ENCODE assay signal across 20 cellular contexts in genomic region chr16:11691235-11691634, GRCh38. TPM values are rescaled to one million over a fixed set of nuclear protein-coding genes. Genes with fewer than 3 reads are reported as not detected.
DNase-seq lines count a peak whose midpoint lies in the region; ATAC-seq, FAIRE-seq and TF ChIP-seq lines count a peak whose summit lies in the region.
"Had no signal": no experiment of that assay in that cellular context is flagged by ENCODE, and none has a peak within 500 bp of the region (broad histone marks: within the 10 kb centered on the region; RNA-seq: fewer than 3 reads in every experiment).

No MANE protein-coding gene starts in this region.

- peaks cover 57% of the 10 kb centered on the region for H3K36me3 Mint-ChIP-seq in activated CD8-positive, alpha-beta memory T cell treated with anti-CD3 and anti-CD28 coated beads, Interleukin-2, amount 10 ng/mL, durations not matched to agents 7 days and 5 days
- peaks cover 68% of the 10 kb centered on the region for H3K36me3 Mint-ChIP-seq in brain
- peaks cover 100% of the 10 kb centered on the region for H3K36me3 Mint-ChIP-seq in stimulated activated effector memory CD8-positive, alpha-beta T cell treated with anti-CD3 and anti-CD28 coated beads, Interleukin-12 subunit alpha, Interleukin-12 subunit beta, amount 100 ng/mL, for 72 hours

- H3K36me3 ChIP-seq in MM.1S (replicated peaks; ENCODE audit: insufficient read depth, low read length), result peaks cover 41% of the 10 kb centered on the region

- H3K4me2 ChIP-seq in MM.1S (ENCODE audit: low read depth, low read length), result peak overlapping the region; percentile 31

- H4K20me1 ChIP-seq in MM.1S (ENCODE audit: insufficient read depth, low read length), result no peaks in the 10 kb centered on the region

- no peak overlapping the region for H3K4me3 Mint-ChIP-seq in activated CD8-positive, alpha-beta memory T cell treated with anti-CD3 and anti-CD28 coated beads, Interleukin-2, amount 10 ng/mL, durations not matched to agents 7 days and 5 days
- no peak overlapping the region for H3K4me3 Mint-ChIP-seq in brain
- H3K4me3 Mint-ChIP-seq in stimulated activated effector memory CD8-positive, alpha-beta T cell treated with anti-CD3 and anti-CD28 coated beads, Interleukin-12 subunit alpha, Interleukin-12 subunit beta, amount 100 ng/mL, for 72 hours, result no peak overlapping the region

- H3K9ac ChIP-seq in MM.1S (ENCODE audit: low read length), result peak overlapping the region; percentile 39; the same call in 1 of the 2 replicates

- H3K27ac Mint-ChIP-seq in activated CD8-positive, alpha-beta memory T cell treated with anti-CD3 and anti-CD28 coated beads, Interleukin-2, amount 10 ng/mL, durations not matched to agents 7 days and 5 days, result no peak overlapping the region
- H3K27ac Mint-ChIP-seq in brain, result peak overlapping the region in 3 of 5 experiments; percentile 78 to 92 (median 82)
- peak overlapping the region; percentile 75 for H3K27ac Mint-ChIP-seq in stimulated activated effector memory CD8-positive, alpha-beta T cell treated with anti-CD3 and anti-CD28 coated beads, Interleukin-12 subunit alpha, Interleukin-12 subunit beta, amount 100 ng/mL, for 72 hours

- no peaks in the 10 kb centered on the region for H3K27me3 Mint-ChIP-seq in activated CD8-positive, alpha-beta memory T cell treated with anti-CD3 and anti-CD28 coated beads, Interleukin-2, amount 10 ng/mL, durations not matched to agents 7 days and 5 days
- no peaks in the 10 kb centered on the region for H3K27me3 Mint-ChIP-seq in brain
- H3K27me3 Mint-ChIP-seq: CD4-positive, CD25-positive, alpha-beta regulatory T cell had no signal

- peaks cover 61% of the 10 kb centered on the region for H3K4me1 ChIP-seq in MM.1S (ENCODE audit: low read length)
- H3K4me1 ChIP-seq: Caco-2 had no signal

- no peaks in the 10 kb centered on the region for H3K9me3 Mint-ChIP-seq in activated CD8-positive, alpha-beta memory T cell treated with anti-CD3 and anti-CD28 coated beads, Interleukin-2, amount 10 ng/mL, durations not matched to agents 7 days and 5 days (ENCODE audit: low read depth)
- no peaks in the 10 kb centered on the region for H3K9me3 Mint-ChIP-seq in brain
- no peaks in the 10 kb centered on the region for H3K9me3 Mint-ChIP-seq in stimulated activated effector memory CD8-positive, alpha-beta T cell treated with anti-CD3 and anti-CD28 coated beads, Interleukin-12 subunit alpha, Interleukin-12 subunit beta, amount 100 ng/mL, for 72 hours
- H3K9me3 Mint-ChIP-seq: CD4-positive, CD25-positive, alpha-beta regulatory T cell had no signal

- no peak overlapping the region for H2AFZ ChIP-seq in MM.1S (ENCODE audit: low read length)

- peaks cover 95% of the 10 kb centered on the region for H3K79me2 ChIP-seq in MM.1S (ENCODE audit: low read length)

- no peak for FAIRE-seq in urothelium cell line (lab: Jason Lieb, UNC)
- FAIRE-seq: GM12892, GM18507, H1 had no signal

- H3K27me3 ChIP-seq in MM.1S (replicated peaks; ENCODE audit: insufficient read depth, low read length), result no peaks in the 10 kb centered on the region

- no peaks in the 10 kb centered on the region for H3K9me3 ChIP-seq in MM.1S (replicated peaks; ENCODE audit: insufficient read depth, low read length)
- H3K9me3 ChIP-seq: Caco-2 had no signal

- no peak for ATAC-seq in activated CD8-positive, alpha-beta memory T cell treated with anti-CD3 and anti-CD28 coated beads, Interleukin-2, amount 10 ng/mL, durations not matched to agents 7 days and 5 days
- ATAC-seq in stimulated activated effector memory CD8-positive, alpha-beta T cell treated with anti-CD3 and anti-CD28 coated beads, Interleukin-12 subunit alpha, Interleukin-12 subunit beta, amount 100 ng/mL, for 72 hours, result no peak
- ATAC-seq in HG02852 (IDR thresholded peaks at IDR 0.05; ENCODE audit: unreplicated experiment) (no peak), HG03280 (IDR thresholded peaks at IDR 0.05; ENCODE audit: unreplicated experiment) (no peak)
- ATAC-seq: SK-N-SH treated with all-trans-retinoic acid at 6 μM for 48 hours had no signal

- H3K4me1 Mint-ChIP-seq in activated CD8-positive, alpha-beta memory T cell treated with anti-CD3 and anti-CD28 coated beads, Interleukin-2, amount 10 ng/mL, durations not matched to agents 7 days and 5 days, result peaks cover 26% of the 10 kb centered on the region
- H3K4me1 Mint-ChIP-seq in brain, result peaks cover 51% of the 10 kb centered on the region
- H3K4me1 Mint-ChIP-seq in stimulated activated effector memory CD8-positive, alpha-beta T cell treated with anti-CD3 and anti-CD28 coated beads, Interleukin-12 subunit alpha, Interleukin-12 subunit beta, amount 100 ng/mL, for 72 hours, result peaks cover 33% of the 10 kb centered on the region

- CTCF ChIA-PET in activated CD8-positive, alpha-beta memory T cell treated with anti-CD3 and anti-CD28 coated beads, Interleukin-2, amount 10 ng/mL, durations not matched to agents 7 days and 5 days (lab: Charles Lee), result interaction anchor here (0.9 to 2.5 kb wide), 3 partner anchors 23 to 160 kb away, joined by 3 to 12 read pairs (median 3); no protein-coding TSS in a partner anchor

- TF ChIP-seq CTCF in MM.1S (IDR thresholded peaks at IDR 0.05; ENCODE audit: low read length), result no peak
- TF ChIP-seq CTCF in brain (conservative IDR thresholded peaks at IDR 0.05), result no peak

- peak; percentile 30 for DNase-seq in activated CD8-positive, alpha-beta memory T cell treated with anti-CD3 and anti-CD28 coated beads for 24 hours
- DNase-seq in activated CD8-positive, alpha-beta memory T cell treated with anti-CD3 and anti-CD28 coated beads, Interleukin-2, amount 10 ng/mL, durations not matched to agents 7 days and 5 days, result no peak
- DNase-seq in MM.1S (no peak), urothelium cell line (ENCODE audit: low spot score) (no peak)
- no peak for DNase-seq in stimulated activated effector memory CD8-positive, alpha-beta T cell treated with anti-CD3 and anti-CD28 coated beads, Interleukin-12 subunit alpha, Interleukin-12 subunit beta, amount 100 ng/mL, for 72 hours (ENCODE audit: low spot score in 2 of 2)
- DNase-seq: Caco-2; CD4-positive, CD25-positive, alpha-beta regulatory T cell; DMS153; Kasumi-1; NCI-H1105 treated with DMSO at 0.1 percent for 48 hours; NCI-H1694; NCI-H748 treated with DMSO at 0.1 percent for 48 hours; SHP77 had no signal

- H3F3A ChIP-seq in MM.1S (ENCODE audit: insufficient read depth, low read length), result peaks cover 98% of the 10 kb centered on the region

- peak overlapping the region; percentile 92 for H3K27ac ChIP-seq in MM.1S (ENCODE audit: low read length)

- no peaks in the 10 kb centered on the region for H3K9me2 ChIP-seq in MM.1S (replicated peaks; ENCODE audit: insufficient read depth, low read length)

- peak overlapping the region; percentile 9; the same call in 1 of the 2 replicates for H3K4me3 ChIP-seq in MM.1S (ENCODE audit: low read length)

RNA-seq across cellular contexts. Expression of gene SNN, which starts 23.0 kb away (rescaled TPM):
- 1 to 10 TPM; 3.0 to 4.0 TPM for total RNA-seq in activated CD8-positive, alpha-beta memory T cell treated with anti-CD3 and anti-CD28 coated beads, Interleukin-2, amount 10 ng/mL, durations not matched to agents 7 days and 5 days
- 97.4 TPM for polyA plus RNA-seq in brain (ENCODE audit: insufficient read depth, low read depth, low replicate concordance)

RNA-seq across cellular contexts. Expression of gene TXNDC11, which starts 51.4 kb away (rescaled TPM):
- 10 to 100 TPM; 41.3 to 47.2 TPM for total RNA-seq in activated CD8-positive, alpha-beta memory T cell treated with anti-CD3 and anti-CD28 coated beads, Interleukin-2, amount 10 ng/mL, durations not matched to agents 7 days and 5 days
- 19.8 TPM for polyA plus RNA-seq in brain (ENCODE audit: insufficient read depth, low read depth, low replicate concordance)
